In the genomic region with DNA sequence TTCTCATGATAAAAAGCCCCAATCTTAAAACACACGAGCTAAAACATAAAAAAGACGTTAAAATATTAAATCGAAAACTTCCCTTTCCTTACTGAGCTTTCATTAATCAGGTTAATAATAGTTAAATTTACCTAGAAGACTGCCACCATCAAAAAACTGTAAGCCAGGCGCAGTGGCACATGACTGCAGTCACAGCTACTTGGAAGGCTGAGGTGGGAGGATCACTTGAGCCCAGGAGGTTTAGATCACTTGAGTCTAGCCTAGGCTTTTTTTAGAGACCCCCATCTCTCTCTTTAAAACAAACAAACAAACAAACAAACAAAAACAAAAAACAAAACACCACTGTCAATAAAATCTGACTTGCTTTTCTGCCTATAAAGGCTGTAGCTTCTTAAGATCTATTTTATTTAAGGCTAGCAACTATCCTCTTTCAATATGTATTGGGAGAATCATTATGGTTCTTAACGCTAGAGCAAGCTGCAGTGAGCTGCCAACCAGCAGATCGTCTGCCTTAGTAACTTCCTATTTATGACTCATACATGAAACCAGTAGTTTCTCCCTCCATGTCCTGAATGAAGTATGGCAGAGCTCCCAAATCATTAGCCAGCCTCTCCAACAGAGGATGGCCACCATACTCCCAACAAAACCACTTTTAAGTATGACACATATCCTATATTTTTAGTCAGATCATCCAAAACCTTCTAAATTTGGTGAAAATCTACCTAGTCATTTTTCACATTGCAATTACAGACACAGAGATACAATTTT, we compare ENCODE assay signal across 9 cellular contexts.
DNase-seq lines count a peak whose midpoint lies in the region; ATAC-seq lines count a peak whose summit lies in the region.
"Had no signal": no experiment of that assay in that cellular context is flagged by ENCODE, and none has a peak within 500 bp of the region (broad histone marks: within the 10 kb centered on the region; RNA-seq: fewer than 3 reads in every experiment).

No MANE protein-coding gene starts in this region.

- H3K36me3 ChIP-seq in mesendoderm (ENCODE audit: control insufficient read depth, insufficient read depth, low read length): no peaks in the 10 kb centered on the region
- H3K36me3 ChIP-seq: thoracic aorta had no signal

- no peak overlapping the region for H3K27ac Mint-ChIP-seq in activated CD4-positive, alpha-beta T cell treated with anti-CD3 and anti-CD28 coated beads for 36 hours

- H3K4ac ChIP-seq in mesendoderm (ENCODE audit: low read depth, low read length): no peak overlapping the region

- H3K79me2 ChIP-seq in mesendoderm (ENCODE audit: control insufficient read depth, insufficient read depth, low read length): no peaks in the 10 kb centered on the region

- H3K9ac ChIP-seq in mesendoderm (ENCODE audit: low read length): no peak overlapping the region

- no peak overlapping the region for H3K4me3 ChIP-seq in mesendoderm (ENCODE audit: low read length)
- H3K4me3 ChIP-seq: thoracic aorta had no signal

- DNase-seq in activated CD4-positive, alpha-beta T cell treated with anti-CD3 and anti-CD28 coated beads for 36 hours: peak; percentile 19
- DNase-seq in activated CD4-positive, alpha-beta T cell treated with anti-CD3 and anti-CD28 coated beads, Interleukin-2, amount 50 U/mL, for 4 hours: no peak
- DNase-seq in Kasumi-1 (lab: John Stamatoyannopoulos, UW) (peak; percentile 87 to 91), amniotic epithelial cell (ENCODE audit: low read depth) (peak; percentile 75), mesendoderm (peak; percentile 72), globus pallidus (ENCODE audit: low spot score) (no peak)
- DNase-seq in stimulated activated CD8-positive, alpha-beta memory T cell treated with anti-CD3 and anti-CD28 coated beads, Interleukin-4, amount 100 ng/mL, for 48 hours: no peak

- H3K4me2 ChIP-seq in mesendoderm (ENCODE audit: low read length): no peak overlapping the region

- no peak overlapping the region for H4K5ac ChIP-seq in mesendoderm (ENCODE audit: low read length)

- peaks cover 11% of the 10 kb centered on the region for H3K36me3 Mint-ChIP-seq in activated CD4-positive, alpha-beta T cell treated with anti-CD3 and anti-CD28 coated beads for 36 hours (ENCODE audit: low read depth)

- intact Hi-C loops in activated CD4-positive, alpha-beta T cell treated with anti-CD3 and anti-CD28 coated beads for 36 hours (cut with DNase I, micrococcal nuclease): no loop called here

- H2AK5ac ChIP-seq in mesendoderm (ENCODE audit: low read length): no peak overlapping the region

- peaks cover 7% of the 10 kb centered on the region for H3K79me1 ChIP-seq in mesendoderm (ENCODE audit: low read length)

- no peaks in the 10 kb centered on the region for H3K9me3 Mint-ChIP-seq in activated CD4-positive, alpha-beta T cell treated with anti-CD3 and anti-CD28 coated beads for 36 hours (ENCODE audit: low read depth)

- CTCF ChIA-PET in activated CD4-positive, alpha-beta T cell treated with anti-CD3 and anti-CD28 coated beads for 36 hours (lab: Charles Lee): interaction anchor here (0.6 to 2.5 kb wide), 6 partner anchors 10 to 814 kb away, joined by 3 to 10 read pairs (median 4); no protein-coding TSS in a partner anchor

- peaks cover 26% of the 10 kb centered on the region for H3K4me1 Mint-ChIP-seq in activated CD4-positive, alpha-beta T cell treated with anti-CD3 and anti-CD28 coated beads for 36 hours

- POLR2A ChIA-PET in activated CD4-positive, alpha-beta T cell treated with anti-CD3 and anti-CD28 coated beads for 36 hours (lab: Charles Lee): interaction anchor here (0.6 kb wide), 1 partner anchor 15 kb away, joined by 4 read pairs; no protein-coding TSS in a partner anchor

- H2BK15ac ChIP-seq in mesendoderm (replicated peaks; ENCODE audit: low read depth): no peak overlapping the region

- no peak overlapping the region for H2BK5ac ChIP-seq in mesendoderm (ENCODE audit: low read length)

- H3K23ac ChIP-seq in mesendoderm (ENCODE audit: low read length): no peak overlapping the region

- no peak overlapping the region for H3K18ac ChIP-seq in mesendoderm (ENCODE audit: low read length)

- H2BK120ac ChIP-seq in mesendoderm (ENCODE audit: low read depth, low read length): no peak overlapping the region

- H3K56ac ChIP-seq in mesendoderm (ENCODE audit: low read length): no peak overlapping the region

- H3K27me3 Mint-ChIP-seq in activated CD4-positive, alpha-beta T cell treated with anti-CD3 and anti-CD28 coated beads for 36 hours: no peaks in the 10 kb centered on the region

- H3K4me3 Mint-ChIP-seq in activated CD4-positive, alpha-beta T cell treated with anti-CD3 and anti-CD28 coated beads for 36 hours: no peak overlapping the region

- ATAC-seq in activated CD4-positive, alpha-beta T cell treated with anti-CD3 and anti-CD28 coated beads for 36 hours: peak; percentile 94
- peak; percentile 96 for ATAC-seq in GM21737 (IDR thresholded peaks at IDR 0.05; ENCODE audit: unreplicated experiment)

- no peak overlapping the region for H3K27ac ChIP-seq in mesendoderm (ENCODE audit: low read depth, low read length)
- H3K27ac ChIP-seq: thoracic aorta had no signal

- no peaks in the 10 kb centered on the region for H3K27me3 ChIP-seq in mesendoderm (ENCODE audit: insufficient read depth, low read length, poor library complexity)

- peaks cover 5% of the 10 kb centered on the region for H3K4me1 ChIP-seq in mesendoderm (ENCODE audit: control insufficient read depth, low read depth, low read length)

- WGBS in mesendoderm (ENCODE audit: extremely low coverage, insufficient coverage, low lambda C conversion rate): 100% methylated on average over 3 of the region's 6 CpGs

- H4K8ac ChIP-seq in mesendoderm (ENCODE audit: low read depth, low read length): no peak overlapping the region

Comparison
In these comparisons a context has a peak if more than half of its experiments do, and no peak if none do; other contexts are left out.
1. DNase-seq: peak in activated CD4-positive, alpha-beta T cell treated with anti-CD3 and anti-CD28 coated beads for 36 hours (single experiment), Kasumi-1 (2 of 2), amniotic epithelial cell (single experiment) and mesendoderm (single experiment); none in activated CD4-positive, alpha-beta T cell treated with anti-CD3 and anti-CD28 coated beads, Interleukin-2, amount 50 U/mL, for 4 hours (0 of 2), stimulated activated CD8-positive, alpha-beta memory T cell treated with anti-CD3 and anti-CD28 coated beads, Interleukin-4, amount 100 ng/mL, for 48 hours (single experiment) and globus pallidus (single experiment).